Comparison of ENCODE assay signal across 11 cellular contexts in the genomic region with DNA sequence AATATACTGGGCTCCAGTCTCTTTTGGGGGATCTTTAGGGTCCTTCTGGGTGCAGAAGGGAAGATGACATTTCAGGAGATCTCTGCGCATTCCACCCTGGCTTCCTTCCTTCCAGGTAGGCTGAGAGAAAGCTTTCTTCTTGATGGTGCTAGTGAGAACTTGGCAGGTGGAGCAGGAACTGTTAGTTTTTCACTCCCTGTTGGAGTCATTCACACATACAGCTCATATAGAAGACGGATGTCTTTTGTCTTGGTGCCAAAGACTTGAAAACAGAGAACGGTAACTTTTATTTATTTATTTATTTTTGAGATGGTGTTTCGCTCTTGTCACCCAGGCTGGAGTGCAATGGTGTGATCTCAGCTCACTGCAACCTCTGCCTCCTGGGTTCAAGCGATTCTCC. TPM values are rescaled to one million over a fixed set of nuclear protein-coding genes. Genes with fewer than 3 reads are reported as not detected.
DNase-seq lines count a peak whose midpoint lies in the region; ATAC-seq and TF ChIP-seq lines count a peak whose summit lies in the region.
"Had no signal": no experiment of that assay in that cellular context is flagged by ENCODE, and none has a peak within 500 bp of the region (broad histone marks: within the 10 kb centered on the region; RNA-seq: fewer than 3 reads in every experiment).

No MANE protein-coding gene starts in this region.

- H3K9me3 Mint-ChIP-seq in CD8-positive, alpha-beta memory T cell = no peaks in the 10 kb centered on the region
- H3K9me3 Mint-ChIP-seq in activated naive CD8-positive, alpha-beta T cell treated with anti-CD3 and anti-CD28 coated beads, Interleukin-2, amount 10 ng/mL, durations not matched to agents 7 days and 5 days = no peaks in the 10 kb centered on the region

- H3K27me3 Mint-ChIP-seq in CD8-positive, alpha-beta memory T cell = no peaks in the 10 kb centered on the region
- peaks cover 2% of the 10 kb centered on the region for H3K27me3 Mint-ChIP-seq in activated naive CD8-positive, alpha-beta T cell treated with anti-CD3 and anti-CD28 coated beads, Interleukin-2, amount 10 ng/mL, durations not matched to agents 7 days and 5 days

- no peak for DNase-seq in CD8-positive, alpha-beta memory T cell
- no peak for DNase-seq in activated naive CD8-positive, alpha-beta T cell treated with anti-CD3 and anti-CD28 coated beads, Interleukin-2, amount 10 ng/mL, durations not matched to agents 7 days and 5 days
- no peak for DNase-seq in NCI-H1092 treated with DMSO at 0.1 percent for 48 hours (lab: John Stamatoyannopoulos, UW)
- no peak for DNase-seq in suprapubic skin (ENCODE audit: low spot score in 2 of 2)
- DNase-seq in NK-92 treated with Interleukin-12 subunit alpha and Interleukin-12 subunit beta, amount 100 ng/mL, for 24 hours (lab: John Stamatoyannopoulos, UW) = no peak
- DNase-seq: caudate nucleus, NCI-H2107, OCI-M1 had no signal

- WGBS in suprapubic skin = 56% methylated on average over 5 of the region's 5 CpGs

- H3K4me3 ChIP-seq in ACC112 (ENCODE audit: low read depth, low read length) = no peak overlapping the region
- H3K4me3 ChIP-seq in CD8-positive, alpha-beta memory T cell (ENCODE audit: low read length) = no peak overlapping the region
- H3K4me3 ChIP-seq in mucosa of rectum (ENCODE audit: low read length in 2 of 2) = peak overlapping the region in 1 of 2 donors; percentile 7
- no peak overlapping the region for H3K4me3 ChIP-seq in suprapubic skin

- peak overlapping the region in 5 of 7 donors; percentile 29 to 64 (median 59) for H3K4me3 Mint-ChIP-seq in CD8-positive, alpha-beta memory T cell
- peak overlapping the region; percentile 60 for H3K4me3 Mint-ChIP-seq in activated naive CD8-positive, alpha-beta T cell treated with anti-CD3 and anti-CD28 coated beads, Interleukin-2, amount 10 ng/mL, durations not matched to agents 7 days and 5 days

- no peaks in the 10 kb centered on the region for H3K79me2 ChIP-seq in ACC112 (ENCODE audit: control insufficient read depth, insufficient read depth, low read length, unreplicated experiment)

- no peak for ATAC-seq in activated naive CD8-positive, alpha-beta T cell treated with anti-CD3 and anti-CD28 coated beads, Interleukin-2, amount 10 ng/mL, durations not matched to agents 7 days and 5 days (ENCODE audit: low read depth)
- no peak for ATAC-seq in HG03280 (IDR thresholded peaks at IDR 0.05; ENCODE audit: unreplicated experiment)

- no peak for TF ChIP-seq CTCF in suprapubic skin (IDR thresholded peaks at IDR 0.05)

- H3K27ac Mint-ChIP-seq in CD8-positive, alpha-beta memory T cell = peak overlapping the region; percentile 74 to 99 (median 96)
- peak overlapping the region; percentile 93 for H3K27ac Mint-ChIP-seq in activated naive CD8-positive, alpha-beta T cell treated with anti-CD3 and anti-CD28 coated beads, Interleukin-2, amount 10 ng/mL, durations not matched to agents 7 days and 5 days

- POLR2A ChIA-PET in CD8-positive, alpha-beta memory T cell (lab: Charles Lee) = interaction anchor here (0.6 to 2.9 kb wide), 5 partner anchors 12 to 54 kb away, joined by 3 to 18 read pairs (median 4); no protein-coding TSS in a partner anchor
- POLR2A ChIA-PET in activated naive CD8-positive, alpha-beta T cell treated with anti-CD3 and anti-CD28 coated beads, Interleukin-2, amount 10 ng/mL, durations not matched to agents 7 days and 5 days (lab: Charles Lee) = interaction anchor here (0.8 to 3.2 kb wide), 7 partner anchors 13 to 54 kb away, joined by 3 to 30 read pairs (median 4); no protein-coding TSS in a partner anchor

- H3K4me1 ChIP-seq in ACC112 (ENCODE audit: control insufficient read depth, insufficient read depth, low read length, unreplicated experiment) (peaks cover 24% of the 10 kb centered on the region), mucosa of rectum (ENCODE audit: control insufficient read depth in 2 of 2, insufficient read depth in 2 of 2, low read length in 2 of 2) (peaks cover 14 to 36% of the 10 kb centered on the region in 2 donors), suprapubic skin (peaks cover 7% of the 10 kb centered on the region)
- peaks cover 73% of the 10 kb centered on the region for H3K4me1 ChIP-seq in CD8-positive, alpha-beta memory T cell (ENCODE audit: insufficient read depth, low read length)

- H3K27me3 ChIP-seq in ACC112 (ENCODE audit: insufficient read depth, low read length) (no peaks in the 10 kb centered on the region), mucosa of rectum (ENCODE audit: control insufficient read depth in 2 of 2, insufficient read depth in 2 of 2, low read length in 2 of 2) (no peaks in the 10 kb centered on the region), suprapubic skin (no peaks in the 10 kb centered on the region)
- H3K27me3 ChIP-seq in CD8-positive, alpha-beta memory T cell (ENCODE audit: insufficient read depth, low read length, poor library complexity, severe bottlenecking) = no peaks in the 10 kb centered on the region

- H3K9ac ChIP-seq in mucosa of rectum (ENCODE audit: low read depth in 1 of 2, low read length in 2 of 2) = no peak overlapping the region

- H3K27ac ChIP-seq in ACC112 (ENCODE audit: low read depth, low read length) (peak overlapping the region; percentile 88), mucosa of rectum (ENCODE audit: low read depth in 2 of 2, low read length in 2 of 2) (peak overlapping the region; percentile 70 to 91), suprapubic skin (no peak overlapping the region)
- H3K27ac ChIP-seq in CD8-positive, alpha-beta memory T cell (ENCODE audit: low read depth, low read length) = no peak overlapping the region

- no peak for TF ChIP-seq EP300 in suprapubic skin (IDR thresholded peaks at IDR 0.05)

- CTCF ChIA-PET in CD8-positive, alpha-beta memory T cell (lab: Charles Lee) = interaction anchor here (1.1 to 5.2 kb wide), 3 partner anchors 13 to 54 kb away, joined by 6 to 20 read pairs (median 9); no protein-coding TSS in a partner anchor

- H2AFZ ChIP-seq in ACC112 (ENCODE audit: low read length, unreplicated experiment) = no peak overlapping the region

- no peak for TF ChIP-seq POLR2A in suprapubic skin (IDR thresholded peaks at IDR 0.05)

- no peaks in the 10 kb centered on the region for H3K36me3 ChIP-seq in ACC112 (ENCODE audit: insufficient read depth, low read length)
- no peaks in the 10 kb centered on the region for H3K36me3 ChIP-seq in CD8-positive, alpha-beta memory T cell (ENCODE audit: insufficient read depth, low read length)
- no peaks in the 10 kb centered on the region for H3K36me3 ChIP-seq in mucosa of rectum (ENCODE audit: control insufficient read depth in 2 of 2, insufficient read depth in 2 of 2, low read length in 2 of 2)
- no peaks in the 10 kb centered on the region for H3K36me3 ChIP-seq in suprapubic skin

- H3K36me3 Mint-ChIP-seq in CD8-positive, alpha-beta memory T cell = peaks cover 0 to 19% (median 5%) of the 10 kb centered on the region in 3 donors
- peaks cover 15% of the 10 kb centered on the region for H3K36me3 Mint-ChIP-seq in activated naive CD8-positive, alpha-beta T cell treated with anti-CD3 and anti-CD28 coated beads, Interleukin-2, amount 10 ng/mL, durations not matched to agents 7 days and 5 days

- no peaks in the 10 kb centered on the region for H3K9me3 ChIP-seq in CD8-positive, alpha-beta memory T cell (ENCODE audit: low read length)
- H3K9me3 ChIP-seq in mucosa of rectum (ENCODE audit: control insufficient read depth in 2 of 2, low read length in 2 of 2) (no peaks in the 10 kb centered on the region), suprapubic skin (no peaks in the 10 kb centered on the region)

- H3K4me1 Mint-ChIP-seq in CD8-positive, alpha-beta memory T cell = peaks cover 70 to 97% (median 78%) of the 10 kb centered on the region in 3 donors
- H3K4me1 Mint-ChIP-seq in activated naive CD8-positive, alpha-beta T cell treated with anti-CD3 and anti-CD28 coated beads, Interleukin-2, amount 10 ng/mL, durations not matched to agents 7 days and 5 days = peaks cover 54% of the 10 kb centered on the region

RNA-seq across cellular contexts. Expression of a gene that starts 43.9 kb away (rescaled TPM):
- total RNA-seq in CD8-positive, alpha-beta memory T cell = 10 to 100 TPM; 43.1 to 45.1 TPM
- 163 TPM for polyA plus RNA-seq in CD8-positive, alpha-beta memory T cell
- 100 to 1,000 TPM; 100 to 104 TPM for total RNA-seq in activated naive CD8-positive, alpha-beta T cell treated with anti-CD3 and anti-CD28 coated beads, Interleukin-2, amount 10 ng/mL, durations not matched to agents 7 days and 5 days
- 1 to 10 TPM; 1.6 to 6.0 (median 3.2) TPM for total RNA-seq in suprapubic skin

RNA-seq across cellular contexts. Expression of a gene that starts 54.6 kb away (rescaled TPM):
- 10 to 100 TPM; 91.1 to 94.2 TPM for total RNA-seq in CD8-positive, alpha-beta memory T cell
- 40.2 TPM for polyA plus RNA-seq in CD8-positive, alpha-beta memory T cell
- 10 to 100 TPM; 39.8 to 40.5 TPM for total RNA-seq in activated naive CD8-positive, alpha-beta T cell treated with anti-CD3 and anti-CD28 coated beads, Interleukin-2, amount 10 ng/mL, durations not matched to agents 7 days and 5 days
- 10 to 100 TPM; 25.0 to 31.4 (median 27.8) TPM for total RNA-seq in suprapubic skin

Comparison
In these comparisons a context has a peak if more than half of its experiments do, and no peak if none do; other contexts are left out.
1. H3K27ac ChIP-seq: peak in ACC112 (single experiment) and mucosa of rectum (2 of 2); none in CD8-positive, alpha-beta memory T cell (single experiment) and suprapubic skin (single experiment).
2. RNA of a gene that starts 43.9 kb away (total RNA-seq): 100 to 104 TPM in activated naive CD8-positive, alpha-beta T cell treated with anti-CD3 and anti-CD28 coated beads, Interleukin-2, amount 10 ng/mL, durations not matched to agents 7 days and 5 days and 43.1 to 45.1 TPM in CD8-positive, alpha-beta memory T cell; 1.6 to 6.0 TPM in suprapubic skin; every median in the first group is over 4 times any median in the second.